20 cellular contexts compared by ENCODE assay signal in the genomic region with DNA sequence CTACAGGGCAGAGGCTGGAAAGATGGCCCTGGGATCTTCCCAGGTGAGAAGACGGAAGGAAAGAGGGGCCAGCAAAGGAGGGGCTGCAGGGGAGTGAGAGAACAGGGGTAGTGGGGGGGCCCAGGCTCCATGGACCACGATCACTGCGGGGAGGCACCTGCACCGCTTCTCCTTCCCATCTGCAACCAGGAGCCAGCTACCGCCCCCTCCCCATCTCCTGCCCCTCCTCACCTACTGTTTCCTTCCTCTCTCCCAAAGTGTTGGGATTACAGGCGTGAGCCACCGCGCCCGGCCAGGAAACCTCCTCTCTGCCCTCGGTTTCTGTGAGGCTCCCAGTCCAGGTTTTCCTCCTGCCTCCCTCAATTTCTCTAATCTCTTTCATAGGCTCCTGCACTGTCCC. TPM values are rescaled to one million over a fixed set of nuclear protein-coding genes. Genes with fewer than 3 reads are reported as not detected.
DNase-seq lines count a peak whose midpoint lies in the region; ATAC-seq and TF ChIP-seq lines count a peak whose summit lies in the region.
"Had no signal": no experiment of that assay in that cellular context is flagged by ENCODE, and none has a peak within 500 bp of the region (broad histone marks: within the 10 kb centered on the region; RNA-seq: fewer than 3 reads in every experiment).

No MANE protein-coding gene starts in this region.

- no peak for DNase-seq in Calu3
- DNase-seq in memory B cell (ENCODE audit: low spot score in 2 of 2): no peak
- no peak for DNase-seq in H4 (ENCODE audit: low spot score)
- DNase-seq in COLO668 (lab: John Stamatoyannopoulos, UW; ENCODE audit: unreplicated experiment): no peak
- DNase-seq in activated CD8-positive, alpha-beta T cell treated with anti-CD3 and anti-CD28 coated beads for 36 hours: no peak
- DNase-seq: activated CD4-positive, alpha-beta T cell treated with anti-CD3 and anti-CD28 coated beads for 48 hours; activated effector memory CD4-positive, alpha-beta T cell treated with anti-CD3 and anti-CD28 coated beads, Interleukin-2, amount 50 U/mL, for 16 hours; CD8-positive, alpha-beta T cell; dermis blood vessel endothelial cell; DMS53; lower lobe of right lung; thyroid gland had no signal

- no peaks in the 10 kb centered on the region for H3K9me2 ChIP-seq in SU-DHL-6 (replicated peaks; ENCODE audit: insufficient read depth, low read length)

- ATAC-seq in memory B cell (ENCODE audit: low read depth) (no peak), GM18511 (IDR thresholded peaks at IDR 0.05; ENCODE audit: unreplicated experiment) (no peak)
- no peak for ATAC-seq in activated CD8-positive, alpha-beta T cell treated with anti-CD3 and anti-CD28 coated beads for 36 hours

- H3K4me3 ChIP-seq in SU-DHL-6 (ENCODE audit: insufficient read depth, low read length, poor library complexity, severe bottlenecking): no peak overlapping the region
- H3K4me3 ChIP-seq: HAP-1, lower lobe of right lung, thyroid gland had no signal

- H3K4me1 Mint-ChIP-seq in Calu3 (ENCODE audit: low read depth, unreplicated experiment): no peaks in the 10 kb centered on the region
- peaks cover 18% of the 10 kb centered on the region for H3K4me1 Mint-ChIP-seq in memory B cell
- peaks cover 29% of the 10 kb centered on the region for H3K4me1 Mint-ChIP-seq in activated CD8-positive, alpha-beta T cell treated with anti-CD3 and anti-CD28 coated beads for 36 hours (ENCODE audit: low read depth)

- POLR2A ChIA-PET in activated CD8-positive, alpha-beta T cell treated with anti-CD3 and anti-CD28 coated beads for 36 hours (lab: Charles Lee): interaction anchor here (0.7 to 5.0 kb wide), 8 partner anchors 28 to 214 kb away, joined by 3 to 263 read pairs (median 50); a partner anchor contains a TSS

- no peaks in the 10 kb centered on the region for H3K27me3 Mint-ChIP-seq in Calu3 (ENCODE audit: unreplicated experiment)
- H3K27me3 Mint-ChIP-seq in memory B cell: peaks cover 3% of the 10 kb centered on the region
- peaks cover 16% of the 10 kb centered on the region for H3K27me3 Mint-ChIP-seq in activated CD8-positive, alpha-beta T cell treated with anti-CD3 and anti-CD28 coated beads for 36 hours
- H3K27me3 Mint-ChIP-seq: stimulated activated memory B cell treated with anti-CD40 and anti-IgM and Interleukin-4, amounts not matched to agents 10 μg/mL and 1 μg/mL and 100 μg/mL, for 72 hours had no signal

- no peak overlapping the region for H3K4me3 Mint-ChIP-seq in Calu3 (ENCODE audit: low read depth, unreplicated experiment)
- no peak overlapping the region for H3K4me3 Mint-ChIP-seq in memory B cell
- H3K4me3 Mint-ChIP-seq in activated CD8-positive, alpha-beta T cell treated with anti-CD3 and anti-CD28 coated beads for 36 hours: no peak overlapping the region
- H3K4me3 Mint-ChIP-seq: CD8-positive, alpha-beta T cell; stimulated activated memory B cell treated with anti-CD40 and anti-IgM and Interleukin-4, amounts not matched to agents 10 μg/mL and 1 μg/mL and 100 μg/mL, for 72 hours had no signal

- H3K9ac ChIP-seq in SU-DHL-6 (ENCODE audit: low read length): 0 out of 2 replicates have a peak overlapping the region, but pooled peaks have one; percentile 2
- H3K9ac ChIP-seq: parathyroid adenoma had no signal

- CTCF ChIA-PET in Calu3 (lab: Charles Lee): no interaction called here
- CTCF ChIA-PET in activated CD8-positive, alpha-beta T cell treated with anti-CD3 and anti-CD28 coated beads for 36 hours (lab: Charles Lee): no interaction called here

- H3K27ac Mint-ChIP-seq in Calu3 (ENCODE audit: unreplicated experiment) (peak overlapping the region; percentile 30), memory B cell (peak overlapping the region; percentile 100)
- no peak overlapping the region for H3K27ac Mint-ChIP-seq in activated CD8-positive, alpha-beta T cell treated with anti-CD3 and anti-CD28 coated beads for 36 hours

- H3K9me3 Mint-ChIP-seq in Calu3 (ENCODE audit: low read depth, unreplicated experiment): no peaks in the 10 kb centered on the region
- no peaks in the 10 kb centered on the region for H3K9me3 Mint-ChIP-seq in memory B cell
- H3K9me3 Mint-ChIP-seq in activated CD8-positive, alpha-beta T cell treated with anti-CD3 and anti-CD28 coated beads for 36 hours: no peaks in the 10 kb centered on the region
- H3K9me3 Mint-ChIP-seq: CD8-positive, alpha-beta T cell; stimulated activated memory B cell treated with anti-CD40 and anti-IgM and Interleukin-4, amounts not matched to agents 10 μg/mL and 1 μg/mL and 100 μg/mL, for 72 hours had no signal

- intact Hi-C loops in Calu3 (cut with micrococcal nuclease; ENCODE audit: unreplicated experiment): no loop called here
- intact Hi-C loops in activated CD8-positive, alpha-beta T cell treated with anti-CD3 and anti-CD28 coated beads for 36 hours (cut with micrococcal nuclease): no loop called here

- H3K27me3 ChIP-seq in SU-DHL-6 (ENCODE audit: low read length): no peaks in the 10 kb centered on the region
- H3K27me3 ChIP-seq: thyroid gland had no signal

- no peak overlapping the region for H2AFZ ChIP-seq in SU-DHL-6 (ENCODE audit: low read depth, low read length, severe bottlenecking)
- H2AFZ ChIP-seq: parathyroid adenoma had no signal

- H4K20me1 ChIP-seq in SU-DHL-6 (ENCODE audit: low read depth, low read length): no peaks in the 10 kb centered on the region

- H3K36me3 Mint-ChIP-seq in Calu3 (ENCODE audit: insufficient read depth, unreplicated experiment): peaks cover 26% of the 10 kb centered on the region
- no peaks in the 10 kb centered on the region for H3K36me3 Mint-ChIP-seq in memory B cell
- H3K36me3 Mint-ChIP-seq in activated CD8-positive, alpha-beta T cell treated with anti-CD3 and anti-CD28 coated beads for 36 hours (ENCODE audit: low read depth): peaks cover 2% of the 10 kb centered on the region
- H3K36me3 Mint-ChIP-seq: stimulated activated memory B cell treated with anti-CD40 and anti-IgM and Interleukin-4, amounts not matched to agents 10 μg/mL and 1 μg/mL and 100 μg/mL, for 72 hours had no signal

- no peaks in the 10 kb centered on the region for H3K9me3 ChIP-seq in SU-DHL-6 (ENCODE audit: insufficient read depth, low read length)
- H3K9me3 ChIP-seq: HAP-1, lower lobe of right lung, thyroid gland had no signal

- H3K79me2 ChIP-seq in SU-DHL-6 (ENCODE audit: insufficient read depth, low read length): no peaks in the 10 kb centered on the region
- H3K79me2 ChIP-seq: parathyroid adenoma had no signal

- H3K4me2 ChIP-seq in SU-DHL-6 (ENCODE audit: low read depth, low read length, poor library complexity, severe bottlenecking): no peak overlapping the region

- peaks cover 29% of the 10 kb centered on the region for H3F3A ChIP-seq in SU-DHL-6 (ENCODE audit: insufficient read depth)

- no peaks in the 10 kb centered on the region for H3K36me3 ChIP-seq in SU-DHL-6 (ENCODE audit: low read length)
- H3K36me3 ChIP-seq: HAP-1, lower lobe of right lung, thyroid gland had no signal

- BruUV-seq in Calu3 (replicated peaks; lab: Mats Ljungman, UMichigan): no TSS peak

- H3K27ac ChIP-seq in 22Rv1 (peak overlapping the region; percentile 100), SU-DHL-6 (ENCODE audit: low read depth, low read length) (no peak overlapping the region)
- H3K27ac ChIP-seq: parathyroid adenoma, thyroid gland had no signal

- no peak for TF ChIP-seq CTCF in 22Rv1 (IDR thresholded peaks at IDR 0.05)
- TF ChIP-seq CTCF in Calu3 (IDR thresholded peaks at IDR 0.05; ENCODE audit: unreplicated experiment): no peak
- no peak for TF ChIP-seq CTCF in SU-DHL-6 (IDR thresholded peaks at IDR 0.05; ENCODE audit: insufficient read depth, low read length, poor library complexity, severe bottlenecking)
- TF ChIP-seq CTCF in activated CD8-positive, alpha-beta T cell treated with anti-CD3 and anti-CD28 coated beads for 36 hours (IDR thresholded peaks at IDR 0.05): no peak

RNA-seq across cellular contexts. Expression of a gene that starts 19.4 kb away (rescaled TPM):
- total RNA-seq in Calu3 (2022): 33.7 and 37.8 TPM in 2 replicates
- 29.9 and 38.9 TPM in 2 replicates for total RNA-seq in H4 (2014; rRNA removed; shearing (Covaris generic))
- total RNA-seq in activated CD8-positive, alpha-beta T cell treated with anti-CD3 and anti-CD28 coated beads for 36 hours: 10 to 100 TPM; 23.5 to 25.5 TPM

RNA-seq across cellular contexts. Expression of a gene that starts 27.6 kb away (rescaled TPM):
- total RNA-seq in Calu3 (2022): 77.2 and 80.2 TPM in 2 replicates
- total RNA-seq in H4 (2014; rRNA removed; shearing (Covaris generic)): 105 and 112 TPM in 2 replicates
- total RNA-seq in activated CD8-positive, alpha-beta T cell treated with anti-CD3 and anti-CD28 coated beads for 36 hours: 10 to 100 TPM; 21.5 to 22.0 TPM

RNA-seq across cellular contexts. Expression of a gene that starts 48.1 kb away (rescaled TPM):
- total RNA-seq in Calu3 (2022): not detected in 2 replicates
- not detected in 2 replicates for total RNA-seq in H4 (2014; rRNA removed; shearing (Covaris generic))
- total RNA-seq in activated CD8-positive, alpha-beta T cell treated with anti-CD3 and anti-CD28 coated beads for 36 hours: not detected
- total RNA-seq: CD8-positive, alpha-beta T cell; dermis blood vessel endothelial cell; lower lobe of right lung; myocyte; sciatic nerve; thyroid gland had no signal

RNA-seq across cellular contexts. Expression of a gene that starts 59.3 kb away (rescaled TPM):
- total RNA-seq in Calu3 (2022): not detected in 2 replicates
- not detected in 2 replicates for total RNA-seq in H4 (2014; rRNA removed; shearing (Covaris generic))
- not detected for total RNA-seq in activated CD8-positive, alpha-beta T cell treated with anti-CD3 and anti-CD28 coated beads for 36 hours
- total RNA-seq: CD8-positive, alpha-beta T cell; dermis blood vessel endothelial cell; thyroid gland had no signal
